ENCODE assay signal across 9 cellular contexts in the genomic region with DNA sequence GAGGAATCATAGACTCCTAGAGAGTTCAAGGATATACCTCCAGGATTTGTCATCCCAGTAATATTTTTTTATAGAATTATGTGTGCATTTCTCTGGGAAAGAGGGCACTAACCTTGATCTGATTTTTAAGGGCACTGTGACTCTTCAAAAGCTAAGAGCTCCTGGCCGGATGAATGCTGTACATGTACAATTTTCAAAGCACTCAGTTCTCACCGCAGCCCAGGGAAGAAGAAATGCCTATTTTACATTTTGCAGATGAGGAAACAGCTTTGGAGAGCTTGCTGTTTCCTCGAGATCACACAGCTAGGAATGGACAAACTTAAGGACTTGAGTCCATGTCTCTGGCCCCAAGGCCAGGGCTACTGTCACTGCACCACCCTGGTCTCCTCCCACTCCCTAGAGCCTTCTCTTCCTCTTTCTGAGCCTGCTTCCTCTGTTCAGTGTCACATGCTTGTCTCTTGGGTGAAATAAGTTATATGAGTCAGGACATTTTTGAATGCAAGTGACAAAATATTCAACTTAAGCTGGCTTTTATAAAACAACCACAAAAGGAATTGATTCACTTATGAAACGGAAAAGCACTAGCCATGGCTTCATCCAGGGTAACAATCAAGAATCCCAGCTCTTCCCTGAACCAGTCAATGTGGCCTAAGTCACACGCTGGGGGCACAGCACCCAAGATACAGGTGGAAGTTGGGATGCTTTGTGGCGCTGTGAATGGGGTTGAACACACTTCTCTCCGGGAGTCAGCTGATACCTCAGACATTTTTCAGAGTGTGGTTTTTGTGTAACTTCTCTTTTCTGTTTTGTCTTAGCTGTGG. TPM values are rescaled to one million over a fixed set of nuclear protein-coding genes. Genes with fewer than 3 reads are reported as not detected.
DNase-seq lines count a peak whose midpoint lies in the region; ATAC-seq, FAIRE-seq and TF ChIP-seq lines count a peak whose summit lies in the region.
"Had no signal": no experiment of that assay in that cellular context is flagged by ENCODE, and none has a peak within 500 bp of the region (broad histone marks: within the 10 kb centered on the region; RNA-seq: fewer than 3 reads in every experiment).

No MANE protein-coding gene starts in this region.

- H3K4me2 ChIP-seq in K562 (ENCODE audit: insufficient read depth, low read length) = 0 out of 2 replicates have a peak overlapping the region, but pooled peaks have one; percentile 2

- no peak; a peak in 1 of 4 replicates for TF ChIP-seq RAD21 in K562 (CRISPR knock-in tag; conservative IDR thresholded peaks at IDR 0.05 in 1 of 2, IDR thresholded peaks at IDR 0.05 in 1 of 2)

- H3K27ac ChIP-seq in KOPT-K1 (ENCODE audit: low read depth, low read length, poor library complexity, severe bottlenecking) (peak overlapping the region; percentile 83), K562 (ENCODE audit: extremely low read depth, low read depth, low read length) (peak overlapping the region; percentile 83)

- CTCF ChIA-PET in K562 (lab: Yijun Ruan, JAX; ENCODE audit: low intra/inter-chr PET ratio) = no interaction called here

- H3K79me2 ChIP-seq in K562 (ENCODE audit: control insufficient read depth, insufficient read depth, low read length) = no peaks in the 10 kb centered on the region

- peaks cover 13 to 40% of the 10 kb centered on the region in 2 experiments for H3K4me1 ChIP-seq in K562 (replicated peaks in 1 of 2; ENCODE audit: control insufficient read depth in 2 of 2, insufficient read depth in 2 of 2, low read length in 2 of 2)

- H3K36me3 ChIP-seq in KOPT-K1 (ENCODE audit: insufficient read depth, low read length) = no peaks in the 10 kb centered on the region
- H3K36me3 ChIP-seq in K562 (ENCODE audit: control insufficient read depth, insufficient read depth, low read length) = no peaks in the 10 kb centered on the region

- intact Hi-C loops in K562 (cut with micrococcal nuclease) = loop anchor here (5.0 kb wide), 1 partner anchor 48 kb away; a partner anchor contains a TSS
- intact Hi-C loops in sciatic nerve (cut with DNase I) = no loop called here

- no peaks in the 10 kb centered on the region for H3K9me1 ChIP-seq in K562 (ENCODE audit: control insufficient read depth, insufficient read depth, low read length)

- H3K9me3 ChIP-seq in KOPT-K1 (ENCODE audit: insufficient read depth, low read length, poor library complexity, severe bottlenecking) (no peaks in the 10 kb centered on the region), K562 (replicated peaks; ENCODE audit: control insufficient read depth, insufficient read depth, low read depth, low read length) (no peaks in the 10 kb centered on the region)
- H3K9me3 ChIP-seq: body of pancreas had no signal

- DNase-seq in ELR (ENCODE audit: low read depth) (peak; percentile 54), K562 (ENCODE audit: extremely low read depth in 1 of 4, low spot score in 3 of 4) (peak; percentile 46 to 79 (median 59)), sciatic nerve (ENCODE audit: low spot score) (no peak), urothelium cell line (ENCODE audit: low spot score) (no peak), NCI-H2227 treated with DMSO at 0.1 percent for 48 hours (lab: John Stamatoyannopoulos, UW) (no peak), mucosa of gallbladder (ENCODE audit: low spot score) (no peak)

- BruUV-seq in K562 (replicated peaks; lab: Mats Ljungman, UMichigan) = no TSS peak

- POLR2A ChIA-PET in K562 (lab: Yijun Ruan, JAX) = interaction anchor here (0.7 to 2.4 kb wide), 5 partner anchors 12 to 47 kb away, joined by 5 to 17 read pairs (median 5); no protein-coding TSS in a partner anchor

- H3K9ac ChIP-seq in K562 (ENCODE audit: insufficient read depth in 1 of 2, low read depth in 2 of 2, low read length in 2 of 2) = peak overlapping the region in 1 of 2 experiments; percentile 60; a peak in 1 of 4 replicates

- peak; percentile 69 for ATAC-seq in GM21423 (IDR thresholded peaks at IDR 0.05; ENCODE audit: unreplicated experiment)
- ATAC-seq in K562 = peak; percentile 84
- ATAC-seq in sciatic nerve = peak; percentile 85
- ATAC-seq: body of pancreas had no signal

- no peak for TF ChIP-seq EP300 in K562 (IDR thresholded peaks at IDR 0.05; ENCODE audit: low read length)

- H4K20me1 ChIP-seq in K562 (replicated peaks; ENCODE audit: control insufficient read depth, insufficient read depth, low read length) = no peaks in the 10 kb centered on the region

- TF ChIP-seq CTCF in K562 (IDR thresholded peaks at IDR 0.05 in 2 of 3, conservative IDR thresholded peaks at IDR 0.05 in 1 of 3; ENCODE audit: insufficient read depth in 2 of 3, low read depth in 1 of 3, low read length in 3 of 3) = no peak

- peak overlapping the region; percentile 86 for H2AFZ ChIP-seq in K562 (ENCODE audit: low read depth, low read length)

- no peak for TF ChIP-seq POLR2A in K562 (conservative IDR thresholded peaks at IDR 0.05)

- in situ Hi-C loops in K562 (cut with MboI) = no loop called here

- WGBS in K562 (ENCODE audit: insufficient coverage, low coverage, missing lambda C conversion rate) = 38% methylated on average over 7 of the region's 7 CpGs

- FAIRE-seq in K562 (lab: Jason Lieb, UNC) (peak; percentile 75), urothelium cell line (lab: Jason Lieb, UNC) (no peak)

- H3K27me3 ChIP-seq in K562 (ENCODE audit: control insufficient read depth in 2 of 2, insufficient read depth in 2 of 2, low read length in 2 of 2) = no peaks in the 10 kb centered on the region
- H3K27me3 ChIP-seq: body of pancreas had no signal

- H3K4me3 ChIP-seq in K562 = no peak overlapping the region
- H3K4me3 ChIP-seq: body of pancreas had no signal

TF ChIP-seq in K562, 482 proteins besides CTCF, POLR2A, EP300 and RAD21 (continues in another document):
- TF ChIP-seq ZNF75A (CRISPR knock-in tag; IDR thresholded peaks at IDR 0.05) = peak; percentile 18; the same call in 1 of the 2 replicates
- TF ChIP-seq ZNF766 (CRISPR knock-in tag; conservative IDR thresholded peaks at IDR 0.05) = peak; percentile 81; the same call in 1 of the 2 replicates
- TF ChIP-seq PPARD (CRISPR knock-in tag; IDR thresholded peaks at IDR 0.05) = no peak
- TF ChIP-seq HMG20A (CRISPR knock-in tag; conservative IDR thresholded peaks at IDR 0.05) = no peak
- no peak for TF ChIP-seq NR3C1 (CRISPR knock-in tag; IDR thresholded peaks at IDR 0.05)
- TF ChIP-seq CXXC5 (CRISPR knock-in tag; IDR thresholded peaks at IDR 0.05) = peak; percentile 60
- TF ChIP-seq, protein P1, sequence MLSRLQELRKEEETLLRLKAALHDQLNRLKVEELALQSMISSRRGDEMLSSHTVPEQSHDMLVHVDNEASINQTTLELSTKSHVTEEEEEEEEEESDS (CRISPR knock-in tag; IDR thresholded peaks at IDR 0.05) = no peak
- TF ChIP-seq, protein P2, sequence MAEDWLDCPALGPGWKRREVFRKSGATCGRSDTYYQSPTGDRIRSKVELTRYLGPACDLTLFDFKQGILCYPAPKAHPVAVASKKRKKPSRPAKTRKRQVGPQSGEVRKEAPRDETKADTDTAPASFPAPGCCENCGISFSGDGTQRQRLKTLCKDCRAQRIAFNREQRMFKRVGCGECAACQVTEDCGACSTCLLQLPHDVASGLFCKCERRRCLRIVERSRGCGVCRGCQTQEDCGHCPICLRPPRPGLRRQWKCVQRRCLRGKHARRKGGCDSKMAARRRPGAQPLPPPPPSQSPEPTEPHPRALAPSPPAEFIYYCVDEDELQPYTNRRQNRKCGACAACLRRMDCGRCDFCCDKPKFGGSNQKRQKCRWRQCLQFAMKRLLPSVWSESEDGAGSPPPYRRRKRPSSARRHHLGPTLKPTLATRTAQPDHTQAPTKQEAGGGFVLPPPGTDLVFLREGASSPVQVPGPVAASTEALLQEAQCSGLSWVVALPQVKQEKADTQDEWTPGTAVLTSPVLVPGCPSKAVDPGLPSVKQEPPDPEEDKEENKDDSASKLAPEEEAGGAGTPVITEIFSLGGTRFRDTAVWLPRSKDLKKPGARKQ (CRISPR knock-in tag; IDR thresholded peaks at IDR 0.05) = no peak
- no peak for TF ChIP-seq ZNF77 (CRISPR knock-in tag; IDR thresholded peaks at IDR 0.05)
- TF ChIP-seq PHB (CRISPR knock-in tag; IDR thresholded peaks at IDR 0.05) = no peak
- no peak for TF ChIP-seq CHCHD3 (CRISPR knock-in tag; IDR thresholded peaks at IDR 0.05)
- TF ChIP-seq, protein P3, sequence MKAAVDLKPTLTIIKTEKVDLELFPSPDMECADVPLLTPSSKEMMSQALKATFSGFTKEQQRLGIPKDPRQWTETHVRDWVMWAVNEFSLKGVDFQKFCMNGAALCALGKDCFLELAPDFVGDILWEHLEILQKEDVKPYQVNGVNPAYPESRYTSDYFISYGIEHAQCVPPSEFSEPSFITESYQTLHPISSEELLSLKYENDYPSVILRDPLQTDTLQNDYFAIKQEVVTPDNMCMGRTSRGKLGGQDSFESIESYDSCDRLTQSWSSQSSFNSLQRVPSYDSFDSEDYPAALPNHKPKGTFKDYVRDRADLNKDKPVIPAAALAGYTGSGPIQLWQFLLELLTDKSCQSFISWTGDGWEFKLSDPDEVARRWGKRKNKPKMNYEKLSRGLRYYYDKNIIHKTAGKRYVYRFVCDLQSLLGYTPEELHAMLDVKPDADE (conservative IDR thresholded peaks at IDR 0.05; ENCODE audit: control insufficient read depth, low read depth, low read length) = no peak

RNA-seq across cellular contexts. Expression of a gene that starts 45.6 kb away (rescaled TPM):
- 128 and 138 TPM in 2 replicates for total RNA-seq in K562 (2011; cell fraction: chromatin; rRNA removed; ENCODE audit: low replicate concordance)
- 54.0 and 59.5 TPM in 2 replicates for total RNA-seq in K562 (2011; cell fraction: nucleolus; rRNA removed)
- total RNA-seq in K562 (2011; cell fraction: nucleoplasm; rRNA removed) = 105 and 166 TPM in 2 replicates
- total RNA-seq in K562 (2014; rRNA removed) = 22.0 and 23.8 TPM in 2 replicates
- total RNA-seq in K562 (2014; rRNA removed; fragmentation: Illumina TruSeq; extraction: Trizol) = 43.7 and 52.6 TPM in 2 replicates
- total RNA-seq in K562 (2015; rRNA removed; fragmentation: Illumina TruSeq; extraction: Trizol) = 39.6 and 42.7 TPM in 2 replicates
- total RNA-seq in K562 (2021) = 47.1 and 51.9 TPM in 2 replicates
- 60.6 and 62.4 TPM in 2 replicates for polyA plus RNA-seq in K562 (2011; rRNA removed)
- 26.0 and 33.7 TPM in 2 replicates for polyA plus RNA-seq in K562 (2011; cell fraction: cytosol; rRNA removed)
- 34.5 and 36.0 TPM in 2 replicates for polyA plus RNA-seq in K562 (2011; cell fraction: nucleus; rRNA removed)
- polyA plus RNA-seq in K562 (2012) = 21.8 and 26.0 TPM in 2 replicates
- polyA plus RNA-seq in K562 (2014; fragmentation: Illumina TruSeq; extraction: Trizol) = 21.0 and 22.9 TPM in 2 replicates
- 10 to 100 TPM; 15.9 to 57.6 TPM for polyA plus RNA-seq in K562 (2014; fragmentation: Nextera tagmentation; extraction: Ambion mirVana)
- 14.0 and 15.5 TPM in 2 replicates for polyA plus RNA-seq in K562 (2014; rRNA removed)
- polyA minus RNA-seq in K562 (2011; rRNA and poly(A)+ RNA removed) = 200 and 204 TPM in 2 replicates
- 71.2 and 76.9 TPM in 2 replicates for polyA minus RNA-seq in K562 (2011; cell fraction: cytosol; rRNA and poly(A)+ RNA removed)
- polyA minus RNA-seq in K562 (2011; cell fraction: nucleus; rRNA and poly(A)+ RNA removed) = 21.1 and 40.8 TPM in 2 replicates
- 71.3 TPM for total RNA-seq in sciatic nerve
- 69.2 TPM for total RNA-seq in mucosa of gallbladder

Comparison
In these comparisons a context has a peak if more than half of its experiments do, and no peak if none do; other contexts are left out.
1. DNase-seq: peak in ELR (single experiment) and K562 (4 of 4); none in sciatic nerve (single experiment), urothelium cell line (single experiment), NCI-H2227 treated with DMSO at 0.1 percent for 48 hours (single experiment) and mucosa of gallbladder (single experiment).
2. Peak in every context shown above with its lines, with median percentiles within 50 percentile points of each other: ATAC-seq.